Comparison of ENCODE assay signal across 1 cellular context in genomic region chr16:57637424-57637823, GRCh38.
TF ChIP-seq lines count a peak whose summit lies in the region.

No MANE protein-coding gene starts in this region.

TF ChIP-seq in endothelial cell of umbilical vein, 7 proteins besides CTCF, POLR2A, EP300 and RAD21:
- no peak for TF ChIP-seq JUN (IDR thresholded peaks at IDR 0.05; ENCODE audit: borderline replicate concordance, insufficient read depth, insufficient read length, low read depth)
- no peak for TF ChIP-seq GATA2 (IDR thresholded peaks at IDR 0.05; ENCODE audit: insufficient read depth, insufficient read length, low read depth, low read length)
- TF ChIP-seq EZH2 (IDR thresholded peaks at IDR 0.05; ENCODE audit: borderline replicate concordance, low read depth, low read length, severe bottlenecking) = no peak
- no peak for TF ChIP-seq MAX (IDR thresholded peaks at IDR 0.05; ENCODE audit: insufficient read depth, insufficient read length)
- no peak for TF ChIP-seq FOS (IDR thresholded peaks at IDR 0.05; ENCODE audit: borderline replicate concordance, insufficient read depth, low read length)
- no peak for TF ChIP-seq POLR2AphosphoS5 (IDR thresholded peaks at IDR 0.05; ENCODE audit: insufficient read depth, low read depth, low read length)
- TF ChIP-seq MYC (IDR thresholded peaks at IDR 0.05; ENCODE audit: low read depth, low read length) = no peak
